Comparison of ENCODE assay signal across 1 cellular context in the genomic region with DNA sequence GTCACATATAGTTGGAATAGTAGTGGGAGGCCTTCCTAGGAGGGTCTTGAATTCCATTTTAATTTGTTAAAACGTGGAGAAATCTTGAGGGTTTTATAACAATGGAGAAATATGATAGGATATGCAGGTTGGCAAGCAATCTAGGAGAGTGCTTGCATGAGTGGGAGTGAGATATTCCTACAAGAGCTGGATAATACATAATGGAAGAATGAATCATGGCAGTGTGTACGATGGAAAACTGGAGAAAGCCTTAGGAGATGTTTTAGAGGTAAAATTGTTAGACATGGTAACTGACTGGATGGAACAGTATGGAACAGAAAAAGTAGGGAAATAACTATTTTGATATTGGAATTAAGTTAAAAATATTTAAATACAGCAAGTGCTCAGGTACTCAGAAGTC.
TF ChIP-seq lines count a peak whose summit lies in the region.

No MANE protein-coding gene starts in this region.

TF ChIP-seq in IMR-90, 13 proteins besides CTCF, POLR2A, EP300 and RAD21 (continued from another document):
- TF ChIP-seq NFE2L2 (IDR thresholded peaks at IDR 0.05; ENCODE audit: low read depth, low read length), result no peak
- no peak for TF ChIP-seq FOS (IDR thresholded peaks at IDR 0.05; ENCODE audit: low read depth, low read length)
- no peak for TF ChIP-seq MXI1 (IDR thresholded peaks at IDR 0.05; ENCODE audit: borderline replicate concordance, low read depth, low read length)
